Comparison of ENCODE assay signal across 26 cellular contexts in the genomic region with DNA sequence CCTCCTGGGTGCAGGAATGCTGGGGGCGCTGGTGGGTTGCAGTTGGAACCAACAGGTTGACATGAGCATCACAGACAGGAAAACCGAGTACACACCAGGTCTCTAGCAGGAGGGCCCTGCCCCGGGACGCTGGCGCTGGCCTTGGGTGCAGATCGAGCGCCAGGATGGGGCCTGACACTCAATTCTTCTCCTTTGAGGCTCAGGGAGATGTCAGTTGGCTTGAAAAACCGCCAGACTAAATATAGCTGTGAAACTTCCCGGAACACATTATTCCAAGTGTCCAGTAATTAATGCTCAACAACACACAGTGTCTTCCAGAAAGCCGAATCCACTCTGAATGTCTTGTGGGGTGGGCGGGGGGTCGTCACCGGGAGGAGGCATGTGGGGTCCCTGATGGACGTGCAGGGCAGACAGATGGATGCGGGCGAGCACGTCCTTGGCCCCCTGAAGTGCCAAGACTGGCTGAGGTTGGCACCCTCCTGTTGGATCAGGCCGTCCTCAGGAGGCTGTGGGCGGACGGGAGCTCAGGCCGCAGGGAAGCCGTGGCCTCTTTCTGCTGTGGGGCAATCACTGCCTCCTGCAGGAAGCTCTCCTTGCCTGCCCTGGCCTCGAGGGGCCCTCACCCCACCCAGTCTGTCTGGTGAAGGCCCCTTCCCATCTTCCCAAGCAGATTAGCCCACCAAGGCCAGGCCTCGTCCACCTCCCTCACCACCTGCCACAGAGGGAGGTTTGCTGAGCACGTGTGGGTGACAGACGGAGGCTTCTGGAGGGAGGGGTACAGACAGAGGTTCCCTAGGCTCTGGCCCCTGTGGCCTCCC. TPM values are rescaled to one million over a fixed set of nuclear protein-coding genes. Genes with fewer than 3 reads are reported as not detected.
A peak's percentile ranks its signal among the peaks of the same experiment; 100 is the strongest.
DNase-seq lines count a peak whose midpoint lies in the region; ATAC-seq, FAIRE-seq and TF ChIP-seq lines count a peak whose summit lies in the region.
"Had no signal": no experiment of that assay in that cellular context is flagged by ENCODE, and none has a peak within 500 bp of the region (broad histone marks: within the 10 kb centered on the region; RNA-seq: fewer than 3 reads in every experiment).

No MANE protein-coding gene starts in this region.

- H3K4me1 ChIP-seq in BE2C (no peaks in the 10 kb centered on the region; the same call in 1 of the 2 replicates), esophagus muscularis mucosa (peaks cover 36 to 48% (median 47%) of the 10 kb centered on the region in 4 donors), osteoblast (ENCODE audit: insufficient read depth, low read length) (no peaks in the 10 kb centered on the region), suprapubic skin (peaks cover 15% of the 10 kb centered on the region)

- DNase-seq in BE2C (no peak), HTR-8/SVneo (ENCODE audit: insufficient read length, low spot score) (no peak), esophagus muscularis mucosa (ENCODE audit: extremely low spot score) (no peak), naive B cell (no peak), osteoblast (ENCODE audit: insufficient read length, low spot score, missing footprints) (no peak), NCI-H1105 treated with DMSO at 0.1 percent for 48 hours (lab: John Stamatoyannopoulos, UW) (no peak), UCSD-AML1 (lab: John Stamatoyannopoulos, UW; ENCODE audit: unreplicated experiment) (no peak), suprapubic skin (ENCODE audit: low spot score in 2 of 2) (no peak)
- DNase-seq: activated CD4-positive, alpha-beta memory T cell treated with anti-CD3 and anti-CD28 coated beads, Interleukin-2, amount 10 ng/mL, durations not matched to agents 7 days and 5 days; activated naive CD4-positive, alpha-beta T cell treated with Interleukin-2 at 50 U/mL for 16 hours; CD8-positive, alpha-beta memory T cell; effector CD8-positive, alpha-beta T cell; lower lobe of right lung; NCI-H1048; NCI-H2029 treated with DMSO at 0.1 percent for 48 hours; NCI-H446; NK-92 treated with Interleukin-12 subunit alpha and Interleukin-12 subunit beta, amount 100 ng/mL, for 24 hours; occipital lobe; stimulated activated CD4-positive, alpha-beta T cell treated with anti-CD3 and anti-CD28 coated beads, Interleukin-1b, Interleukin-23, amount 100 ng/mL, for 48 hours; uterus had no signal

- H3K4me3 Mint-ChIP-seq in naive B cell: peak overlapping the region in 4 of 8 donors; percentile 60 to 88 (median 81)
- H3K4me3 Mint-ChIP-seq: activated CD4-positive, alpha-beta memory T cell treated with anti-CD3 and anti-CD28 coated beads, Interleukin-2, amount 10 ng/mL, durations not matched to agents 7 days and 5 days; CD8-positive, alpha-beta memory T cell had no signal

- TF ChIP-seq CTCF in BE2C (IDR thresholded peaks at IDR 0.05; ENCODE audit: low read depth, low read length) (peak; percentile 3; the same call in 1 of the 2 replicates), esophagus muscularis mucosa (IDR thresholded peaks at IDR 0.05) (no peak), osteoblast (IDR thresholded peaks at IDR 0.05; ENCODE audit: extremely low read depth, low read depth, low read length) (no peak), suprapubic skin (IDR thresholded peaks at IDR 0.05) (no peak)

- TF ChIP-seq EP300 in esophagus muscularis mucosa (IDR thresholded peaks at IDR 0.05) (no peak), suprapubic skin (IDR thresholded peaks at IDR 0.05) (no peak)

- H3K27ac Mint-ChIP-seq in naive B cell: peak overlapping the region in 5 of 6 donors; percentile 23 to 93 (median 80)
- H3K27ac Mint-ChIP-seq: activated CD4-positive, alpha-beta memory T cell treated with anti-CD3 and anti-CD28 coated beads, Interleukin-2, amount 10 ng/mL, durations not matched to agents 7 days and 5 days; CD8-positive, alpha-beta memory T cell had no signal

- H3K4me3 ChIP-seq in BE2C (ENCODE audit: low read depth, low read length) (no peak overlapping the region), esophagus muscularis mucosa (no peak overlapping the region), osteoblast (ENCODE audit: insufficient read depth, low read length) (no peak overlapping the region), suprapubic skin (no peak overlapping the region)
- H3K4me3 ChIP-seq: lower lobe of right lung, uterus had no signal

- H3K9me3 Mint-ChIP-seq in naive B cell: no peaks in the 10 kb centered on the region
- H3K9me3 Mint-ChIP-seq: activated CD4-positive, alpha-beta memory T cell treated with anti-CD3 and anti-CD28 coated beads, Interleukin-2, amount 10 ng/mL, durations not matched to agents 7 days and 5 days; CD8-positive, alpha-beta memory T cell had no signal

- WGBS in esophagus muscularis mucosa: 50% methylated on average over 23 of the region's 26 CpGs
- WGBS in suprapubic skin: 78% methylated on average over 16 of the region's 26 CpGs

- H3K4me1 Mint-ChIP-seq in naive B cell: peaks cover 16 to 34% (median 22%) of the 10 kb centered on the region in 3 donors
- H3K4me1 Mint-ChIP-seq: activated CD4-positive, alpha-beta memory T cell treated with anti-CD3 and anti-CD28 coated beads, Interleukin-2, amount 10 ng/mL, durations not matched to agents 7 days and 5 days had no signal

- H3K4me2 ChIP-seq in osteoblast (ENCODE audit: insufficient read depth, low read length): no peak overlapping the region

- no peak for ATAC-seq in naive B cell (ENCODE audit: low read depth in 2 of 2)
- ATAC-seq: lower lobe of right lung, sciatic nerve had no signal

- H3K9me3 ChIP-seq in BE2C (no peaks in the 10 kb centered on the region), esophagus muscularis mucosa (no peaks in the 10 kb centered on the region), osteoblast (ENCODE audit: low read depth, low read length) (no peaks in the 10 kb centered on the region), suprapubic skin (no peaks in the 10 kb centered on the region)
- H3K9me3 ChIP-seq: lower lobe of right lung, uterus had no signal

- H3K27me3 Mint-ChIP-seq in naive B cell: peaks cover 0 to 24% (median 19%) of the 10 kb centered on the region in 3 donors
- H3K27me3 Mint-ChIP-seq: activated CD4-positive, alpha-beta memory T cell treated with anti-CD3 and anti-CD28 coated beads, Interleukin-2, amount 10 ng/mL, durations not matched to agents 7 days and 5 days had no signal

- intact Hi-C loops in esophagus muscularis mucosa (cut with DNase I): loop anchor here (5.0 kb wide), 2 partner anchors 68 to 83 kb away; a partner anchor contains a TSS

- H3K79me2 ChIP-seq in osteoblast (ENCODE audit: insufficient read depth, low read length): no peaks in the 10 kb centered on the region

- H2AFZ ChIP-seq in osteoblast (ENCODE audit: low read length): no peak overlapping the region

- H3K27ac ChIP-seq in esophagus muscularis mucosa (replicated peaks in 1 of 4): peak overlapping the region; percentile 65 to 86 (median 76)
- H3K27ac ChIP-seq in osteoblast (ENCODE audit: low read depth, low read length): no peak overlapping the region
- H3K27ac ChIP-seq in suprapubic skin: no peak overlapping the region
- H3K27ac ChIP-seq: HL-60, lower lobe of right lung, uterus had no signal

- no peak for TF ChIP-seq POLR2A in esophagus muscularis mucosa (IDR thresholded peaks at IDR 0.05; ENCODE audit: low read depth)
- TF ChIP-seq POLR2A in suprapubic skin (IDR thresholded peaks at IDR 0.05): no peak

- H4K20me1 ChIP-seq in osteoblast (ENCODE audit: insufficient read depth, low read length): no peaks in the 10 kb centered on the region

- H3K36me3 ChIP-seq in BE2C (no peaks in the 10 kb centered on the region), esophagus muscularis mucosa (no peaks in the 10 kb centered on the region), osteoblast (ENCODE audit: insufficient read depth, low read length) (no peaks in the 10 kb centered on the region), suprapubic skin (no peaks in the 10 kb centered on the region)
- H3K36me3 ChIP-seq: lower lobe of right lung, uterus had no signal

- H3K27me3 ChIP-seq in BE2C (peaks cover 3% of the 10 kb centered on the region), esophagus muscularis mucosa (peaks cover 0 to 29% (median 0%) of the 10 kb centered on the region in 4 donors), osteoblast (ENCODE audit: insufficient read depth, low read length) (peaks cover 3% of the 10 kb centered on the region), suprapubic skin (peaks cover 34% of the 10 kb centered on the region)
- H3K27me3 ChIP-seq: uterus had no signal

- H3K36me3 Mint-ChIP-seq in naive B cell: no peaks in the 10 kb centered on the region
- H3K36me3 Mint-ChIP-seq: CD8-positive, alpha-beta memory T cell had no signal

- FAIRE-seq in HTR-8/SVneo (lab: Jason Lieb, UNC): peak; percentile 60
- FAIRE-seq: astrocyte, GM12892 had no signal

RNA-seq across cellular contexts. Expression of a gene that starts 19.4 kb away (rescaled TPM):
- polyA plus RNA-seq in BE2C (2012; ENCODE audit: insufficient read depth, insufficient read length, low read depth): 0.34 TPM
- total RNA-seq in esophagus muscularis mucosa (under 1 TPM in 3 of 4 donors, not detected in 1; 0.33 to 0.78 (median 0.46) TPM), osteoblast (not detected in 2 replicates), suprapubic skin (1 to 10 TPM in 3 of 4 donors, under 1 TPM in 1; 0.23 to 2.1 (median 1.2) TPM)
- not detected for polyA plus RNA-seq in naive B cell (ENCODE audit: low read depth in 6 of 6)
- total RNA-seq: activated CD4-positive, alpha-beta memory T cell treated with anti-CD3 and anti-CD28 coated beads, Interleukin-2, amount 10 ng/mL, durations not matched to agents 7 days and 5 days; astrocyte; CD8-positive, alpha-beta memory T cell; cerebellum had no signal
- polyA plus RNA-seq: AG04450; CD8-positive, alpha-beta memory T cell had no signal

Comparison
In these comparisons a context has a peak if more than half of its experiments do, and no peak if none do; other contexts are left out.
1. H3K27ac ChIP-seq: peak in esophagus muscularis mucosa (4 of 4); none in osteoblast (single experiment) and suprapubic skin (single experiment).